In the genomic region with DNA sequence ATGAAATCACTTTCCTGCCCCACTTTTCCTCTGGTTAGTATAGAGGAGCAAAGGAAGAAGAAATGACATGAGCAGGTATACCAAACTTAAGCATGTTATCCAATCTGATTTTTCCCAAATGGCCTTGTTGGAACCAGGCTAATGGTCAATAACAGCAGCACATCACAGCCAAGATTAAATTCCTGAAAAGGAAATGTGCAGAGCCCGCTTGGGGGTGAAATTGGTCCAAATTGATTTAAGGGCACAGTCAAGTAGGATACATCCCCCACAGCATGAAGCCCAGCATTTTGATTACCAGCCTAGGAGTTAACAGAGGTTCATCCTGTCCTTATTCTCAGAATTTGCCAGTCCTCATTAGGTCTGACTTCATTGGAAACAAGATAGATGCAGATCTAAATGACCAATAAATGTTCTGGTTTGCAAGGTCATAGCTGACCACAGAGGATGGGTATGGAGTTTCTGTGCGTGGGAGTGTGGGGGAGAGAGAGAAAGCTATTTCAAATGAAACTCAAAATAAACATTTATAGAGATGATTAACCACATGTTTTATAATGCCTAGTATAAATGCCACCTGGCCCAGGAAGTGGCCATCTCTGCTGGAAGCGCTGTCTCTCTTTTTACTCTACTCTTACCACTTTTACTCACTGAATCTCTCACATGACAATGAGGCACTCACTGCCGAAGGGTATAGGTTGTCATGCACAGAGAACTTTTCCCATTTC, we compare ENCODE assay signal across 1 cellular context.
TF ChIP-seq lines count a peak whose summit lies in the region.

No MANE protein-coding gene starts in this region.

TF ChIP-seq in SK-N-SH, 30 proteins besides CTCF, POLR2A, EP300 and RAD21 (continued from another document):
- TF ChIP-seq, protein P1, sequence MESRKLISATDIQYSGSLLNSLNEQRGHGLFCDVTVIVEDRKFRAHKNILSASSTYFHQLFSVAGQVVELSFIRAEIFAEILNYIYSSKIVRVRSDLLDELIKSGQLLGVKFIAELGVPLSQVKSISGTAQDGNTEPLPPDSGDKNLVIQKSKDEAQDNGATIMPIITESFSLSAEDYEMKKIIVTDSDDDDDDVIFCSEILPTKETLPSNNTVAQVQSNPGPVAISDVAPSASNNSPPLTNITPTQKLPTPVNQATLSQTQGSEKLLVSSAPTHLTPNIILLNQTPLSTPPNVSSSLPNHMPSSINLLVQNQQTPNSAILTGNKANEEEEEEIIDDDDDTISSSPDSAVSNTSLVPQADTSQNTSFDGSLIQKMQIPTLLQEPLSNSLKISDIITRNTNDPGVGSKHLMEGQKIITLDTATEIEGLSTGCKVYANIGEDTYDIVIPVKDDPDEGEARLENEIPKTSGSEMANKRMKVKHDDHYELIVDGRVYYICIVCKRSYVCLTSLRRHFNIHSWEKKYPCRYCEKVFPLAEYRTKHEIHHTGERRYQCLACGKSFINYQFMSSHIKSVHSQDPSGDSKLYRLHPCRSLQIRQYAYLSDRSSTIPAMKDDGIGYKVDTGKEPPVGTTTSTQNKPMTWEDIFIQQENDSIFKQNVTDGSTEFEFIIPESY (IDR thresholded peaks at IDR 0.05; ENCODE audit: borderline replicate concordance, low read depth), result no peak
- TF ChIP-seq, protein P2, sequence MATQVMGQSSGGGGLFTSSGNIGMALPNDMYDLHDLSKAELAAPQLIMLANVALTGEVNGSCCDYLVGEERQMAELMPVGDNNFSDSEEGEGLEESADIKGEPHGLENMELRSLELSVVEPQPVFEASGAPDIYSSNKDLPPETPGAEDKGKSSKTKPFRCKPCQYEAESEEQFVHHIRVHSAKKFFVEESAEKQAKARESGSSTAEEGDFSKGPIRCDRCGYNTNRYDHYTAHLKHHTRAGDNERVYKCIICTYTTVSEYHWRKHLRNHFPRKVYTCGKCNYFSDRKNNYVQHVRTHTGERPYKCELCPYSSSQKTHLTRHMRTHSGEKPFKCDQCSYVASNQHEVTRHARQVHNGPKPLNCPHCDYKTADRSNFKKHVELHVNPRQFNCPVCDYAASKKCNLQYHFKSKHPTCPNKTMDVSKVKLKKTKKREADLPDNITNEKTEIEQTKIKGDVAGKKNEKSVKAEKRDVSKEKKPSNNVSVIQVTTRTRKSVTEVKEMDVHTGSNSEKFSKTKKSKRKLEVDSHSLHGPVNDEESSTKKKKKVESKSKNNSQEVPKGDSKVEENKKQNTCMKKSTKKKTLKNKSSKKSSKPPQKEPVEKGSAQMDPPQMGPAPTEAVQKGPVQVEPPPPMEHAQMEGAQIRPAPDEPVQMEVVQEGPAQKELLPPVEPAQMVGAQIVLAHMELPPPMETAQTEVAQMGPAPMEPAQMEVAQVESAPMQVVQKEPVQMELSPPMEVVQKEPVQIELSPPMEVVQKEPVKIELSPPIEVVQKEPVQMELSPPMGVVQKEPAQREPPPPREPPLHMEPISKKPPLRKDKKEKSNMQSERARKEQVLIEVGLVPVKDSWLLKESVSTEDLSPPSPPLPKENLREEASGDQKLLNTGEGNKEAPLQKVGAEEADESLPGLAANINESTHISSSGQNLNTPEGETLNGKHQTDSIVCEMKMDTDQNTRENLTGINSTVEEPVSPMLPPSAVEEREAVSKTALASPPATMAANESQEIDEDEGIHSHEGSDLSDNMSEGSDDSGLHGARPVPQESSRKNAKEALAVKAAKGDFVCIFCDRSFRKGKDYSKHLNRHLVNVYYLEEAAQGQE (IDR thresholded peaks at IDR 0.05; ENCODE audit: low read depth, low read length), result no peak
- TF ChIP-seq SMC3 (IDR thresholded peaks at IDR 0.05; ENCODE audit: low read depth, low read length) (no peak), ELF1 (IDR thresholded peaks at IDR 0.05) (no peak), POLR2AphosphoS5 (IDR thresholded peaks at IDR 0.05; ENCODE audit: low read depth, low read length) (no peak), TAF1 (IDR thresholded peaks at IDR 0.05; ENCODE audit: borderline replicate concordance, low read depth, low read length) (no peak), EZH2phosphoT487 (IDR thresholded peaks at IDR 0.05; ENCODE audit: borderline replicate concordance, low read depth) (no peak), TEAD4 (IDR thresholded peaks at IDR 0.05; ENCODE audit: borderline replicate concordance, insufficient read depth) (0 out of 2 replicates have a peak, but pooled peaks have one; percentile 10), RCOR1 (IDR thresholded peaks at IDR 0.05; ENCODE audit: low read length) (peak; percentile 63; the same call in 1 of the 2 replicates), JUND (IDR thresholded peaks at IDR 0.05) (no peak), CHD2 (IDR thresholded peaks at IDR 0.05; ENCODE audit: low read length, partially characterized antibody) (peak; percentile 32)
- TF ChIP-seq, protein P3, sequence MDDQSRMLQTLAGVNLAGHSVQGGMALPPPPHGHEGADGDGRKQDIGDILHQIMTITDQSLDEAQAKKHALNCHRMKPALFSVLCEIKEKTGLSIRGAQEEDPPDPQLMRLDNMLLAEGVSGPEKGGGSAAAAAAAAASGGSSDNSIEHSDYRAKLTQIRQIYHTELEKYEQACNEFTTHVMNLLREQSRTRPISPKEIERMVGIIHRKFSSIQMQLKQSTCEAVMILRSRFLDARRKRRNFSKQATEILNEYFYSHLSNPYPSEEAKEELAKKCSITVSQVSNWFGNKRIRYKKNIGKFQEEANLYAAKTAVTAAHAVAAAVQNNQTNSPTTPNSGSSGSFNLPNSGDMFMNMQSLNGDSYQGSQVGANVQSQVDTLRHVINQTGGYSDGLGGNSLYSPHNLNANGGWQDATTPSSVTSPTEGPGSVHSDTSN (IDR thresholded peaks at IDR 0.05), result no peak
- TF ChIP-seq, protein P4, sequence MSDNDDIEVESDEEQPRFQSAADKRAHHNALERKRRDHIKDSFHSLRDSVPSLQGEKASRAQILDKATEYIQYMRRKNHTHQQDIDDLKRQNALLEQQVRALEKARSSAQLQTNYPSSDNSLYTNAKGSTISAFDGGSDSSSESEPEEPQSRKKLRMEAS (IDR thresholded peaks at IDR 0.05; ENCODE audit: low read depth), result no peak
- TF ChIP-seq, protein P5, sequence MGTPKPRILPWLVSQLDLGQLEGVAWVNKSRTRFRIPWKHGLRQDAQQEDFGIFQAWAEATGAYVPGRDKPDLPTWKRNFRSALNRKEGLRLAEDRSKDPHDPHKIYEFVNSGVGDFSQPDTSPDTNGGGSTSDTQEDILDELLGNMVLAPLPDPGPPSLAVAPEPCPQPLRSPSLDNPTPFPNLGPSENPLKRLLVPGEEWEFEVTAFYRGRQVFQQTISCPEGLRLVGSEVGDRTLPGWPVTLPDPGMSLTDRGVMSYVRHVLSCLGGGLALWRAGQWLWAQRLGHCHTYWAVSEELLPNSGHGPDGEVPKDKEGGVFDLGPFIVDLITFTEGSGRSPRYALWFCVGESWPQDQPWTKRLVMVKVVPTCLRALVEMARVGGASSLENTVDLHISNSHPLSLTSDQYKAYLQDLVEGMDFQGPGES (IDR thresholded peaks at IDR 0.05; ENCODE audit: low read depth, low read length), result no peak
